ENCODE assay signal across 10 cellular contexts in the genomic region with DNA sequence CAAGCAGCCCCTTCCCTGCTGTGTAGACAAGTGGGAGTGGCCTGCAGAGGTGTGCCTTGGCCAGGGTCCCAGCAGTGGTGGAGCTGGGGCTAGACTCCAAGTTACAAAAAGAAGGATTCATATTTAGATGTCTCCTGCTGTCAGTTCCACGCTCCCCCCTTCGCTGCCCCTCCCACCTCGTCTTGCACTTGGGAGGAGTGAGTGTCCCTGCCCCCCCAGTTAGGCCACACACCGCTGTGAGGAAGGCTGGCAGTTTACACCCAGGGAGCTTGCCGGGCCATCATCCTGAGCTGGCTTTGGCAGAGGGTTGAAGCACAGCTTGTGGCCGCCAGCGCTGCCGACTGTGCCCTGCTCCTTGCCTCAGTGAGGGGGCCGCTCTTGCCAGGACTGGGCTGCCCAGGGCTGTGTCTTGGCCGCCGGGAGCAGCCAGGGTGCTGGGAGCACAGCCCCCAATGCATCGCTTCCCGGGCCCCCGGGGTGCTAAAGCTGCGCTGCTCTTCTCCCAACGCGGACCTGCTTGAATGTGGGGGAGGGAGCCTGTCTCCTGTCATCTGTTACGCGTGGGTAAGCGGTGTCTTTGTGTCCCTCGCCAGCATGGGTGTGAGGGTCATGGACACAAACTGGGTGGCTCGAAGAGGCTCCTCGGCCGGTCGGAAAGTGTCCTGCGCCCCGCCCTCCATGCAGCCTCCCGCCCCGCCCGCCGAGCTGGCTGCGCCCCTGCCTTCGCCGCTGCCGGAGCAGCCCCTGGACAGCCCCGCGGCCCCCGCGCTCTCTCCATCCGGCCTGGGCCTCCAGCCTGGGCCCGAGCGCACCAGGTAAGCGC. TPM values are rescaled to one million over a fixed set of nuclear protein-coding genes. Genes with fewer than 3 reads are reported as not detected.
DNase-seq lines count a peak whose midpoint lies in the region; ATAC-seq and TF ChIP-seq lines count a peak whose summit lies in the region.
"Had no signal": no experiment of that assay in that cellular context is flagged by ENCODE, and none has a peak within 500 bp of the region (broad histone marks: within the 10 kb centered on the region; RNA-seq: fewer than 3 reads in every experiment).

No MANE protein-coding gene starts in this region.

- DNase-seq in endothelial cell (ENCODE audit: low spot score) (peak; percentile 22), lower lobe of right lung (no peak), suprapubic skin (ENCODE audit: low spot score in 2 of 2) (no peak)
- no peak for DNase-seq in effector memory CD8-positive, alpha-beta T cell

- no peak for TF ChIP-seq POLR2A in suprapubic skin (IDR thresholded peaks at IDR 0.05)

- no peak overlapping the region for H3K4me3 Mint-ChIP-seq in endothelial cell (ENCODE audit: unreplicated experiment)
- no peak overlapping the region for H3K4me3 Mint-ChIP-seq in effector memory CD8-positive, alpha-beta T cell
- H3K4me3 Mint-ChIP-seq: memory B cell; T-helper 1 cell treated with Interleukin-12 subunit alpha and Interleukin-12 subunit beta and Interleukin-4 antibody, amounts not matched to agents 30 μg/mL and 1 μg/mL, for 36 hours had no signal

- H3K36me3 ChIP-seq in lower lobe of right lung (no peaks in the 10 kb centered on the region), suprapubic skin (no peaks in the 10 kb centered on the region)

- H3K4me1 Mint-ChIP-seq in endothelial cell (ENCODE audit: unreplicated experiment): peaks cover 9% of the 10 kb centered on the region
- peaks cover 0 to 2% of the 10 kb centered on the region in 2 donors for H3K4me1 Mint-ChIP-seq in effector memory CD8-positive, alpha-beta T cell (ENCODE audit: low read depth in 2 of 2)
- H3K4me1 Mint-ChIP-seq: memory B cell had no signal

- peaks cover 1% of the 10 kb centered on the region for H3K27me3 Mint-ChIP-seq in endothelial cell (ENCODE audit: unreplicated experiment)
- peaks cover 60 to 91% of the 10 kb centered on the region in 2 donors for H3K27me3 Mint-ChIP-seq in effector memory CD8-positive, alpha-beta T cell

- no peaks in the 10 kb centered on the region for H3K9me3 ChIP-seq in lower lobe of right lung
- H3K9me3 ChIP-seq in suprapubic skin: no peaks in the 10 kb centered on the region

- H3K4me3 ChIP-seq in lower lobe of right lung (peak overlapping the region; percentile 36), suprapubic skin (peak overlapping the region; percentile 32)

- H3K36me3 Mint-ChIP-seq in endothelial cell (ENCODE audit: low read depth, unreplicated experiment): peaks cover 4% of the 10 kb centered on the region
- H3K36me3 Mint-ChIP-seq in effector memory CD8-positive, alpha-beta T cell (ENCODE audit: insufficient read depth): no peaks in the 10 kb centered on the region
- H3K36me3 Mint-ChIP-seq: memory B cell had no signal

- WGBS in suprapubic skin: 3% methylated on average over 6 of the region's 43 CpGs

- no peak overlapping the region for H3K27ac ChIP-seq in lower lobe of right lung
- no peak overlapping the region for H3K27ac ChIP-seq in suprapubic skin

- H3K27me3 ChIP-seq in lower lobe of right lung (ENCODE audit: low read depth) (peaks cover 12% of the 10 kb centered on the region), suprapubic skin (peaks cover 3% of the 10 kb centered on the region)

- no peak for TF ChIP-seq CTCF in endothelial cell (IDR thresholded peaks at IDR 0.05; ENCODE audit: unreplicated experiment)
- TF ChIP-seq CTCF in lower lobe of right lung (IDR thresholded peaks at IDR 0.05): no peak
- no peak for TF ChIP-seq CTCF in suprapubic skin (IDR thresholded peaks at IDR 0.05)

- H3K27ac Mint-ChIP-seq in endothelial cell (ENCODE audit: unreplicated experiment): no peak overlapping the region
- H3K27ac Mint-ChIP-seq in effector memory CD8-positive, alpha-beta T cell: no peak overlapping the region
- H3K27ac Mint-ChIP-seq: memory B cell; T-helper 1 cell treated with Interleukin-12 subunit alpha and Interleukin-12 subunit beta and Interleukin-4 antibody, amounts not matched to agents 30 μg/mL and 1 μg/mL, for 36 hours had no signal

- TF ChIP-seq RAD21 in Ishikawa (IDR thresholded peaks at IDR 0.05; ENCODE audit: low read depth): no peak

- intact Hi-C loops in lower lobe of right lung (cut with DNase I): no loop called here

- H3K9me3 Mint-ChIP-seq in endothelial cell (ENCODE audit: unreplicated experiment): no peaks in the 10 kb centered on the region
- H3K9me3 Mint-ChIP-seq in effector memory CD8-positive, alpha-beta T cell: no peaks in the 10 kb centered on the region
- H3K9me3 Mint-ChIP-seq: memory B cell; T-helper 1 cell treated with Interleukin-12 subunit alpha and Interleukin-12 subunit beta and Interleukin-4 antibody, amounts not matched to agents 30 μg/mL and 1 μg/mL, for 36 hours had no signal

- no peak for TF ChIP-seq EP300 in Ishikawa (IDR thresholded peaks at IDR 0.05; ENCODE audit: borderline replicate concordance)
- no peak for TF ChIP-seq EP300 in suprapubic skin (IDR thresholded peaks at IDR 0.05)

- ATAC-seq in lower lobe of right lung (peak; percentile 31 to 35), HG03565 (IDR thresholded peaks at IDR 0.05; ENCODE audit: unreplicated experiment) (no peak), HG02678 (IDR thresholded peaks at IDR 0.05; ENCODE audit: unreplicated experiment) (no peak), GM19467 (IDR thresholded peaks at IDR 0.05; ENCODE audit: unreplicated experiment) (no peak)
- ATAC-seq in effector memory CD8-positive, alpha-beta T cell (replicated peaks): no peak

- H3K4me1 ChIP-seq in lower lobe of right lung (no peaks in the 10 kb centered on the region), suprapubic skin (peaks cover 18% of the 10 kb centered on the region)

TF ChIP-seq in Ishikawa, 13 proteins besides CTCF, POLR2A, EP300 and RAD21:
- TF ChIP-seq TAF1 (IDR thresholded peaks at IDR 0.05; ENCODE audit: low read depth): no peak
- TF ChIP-seq YY1 (IDR thresholded peaks at IDR 0.05; ENCODE audit: low read depth): no peak
- TF ChIP-seq CREB1 (IDR thresholded peaks at IDR 0.05; ENCODE audit: low read depth): no peak
- TF ChIP-seq ZBTB7A (IDR thresholded peaks at IDR 0.05; ENCODE audit: low read depth): peak; percentile 66; the same call in 1 of the 2 replicates
- TF ChIP-seq TCF12 (IDR thresholded peaks at IDR 0.05; ENCODE audit: low read depth): no peak
- no peak for TF ChIP-seq EGR1 (IDR thresholded peaks at IDR 0.05)
- TF ChIP-seq NFIC (IDR thresholded peaks at IDR 0.05): peak; percentile 52

RNA-seq across cellular contexts. Expression of a gene that starts 44.1 kb away (rescaled TPM):
- total RNA-seq in endothelial cell (ENCODE audit: unreplicated experiment): 73.7 TPM
- 41.0 TPM for total RNA-seq in lower lobe of right lung
- 100 to 1,000 TPM in 1 of 4 donors, 10 to 100 TPM in 3; 85.7 to 143 (median 87.1) TPM for total RNA-seq in suprapubic skin

Comparison
In these comparisons a context has a peak if more than half of its experiments do, and no peak if none do; other contexts are left out.
1. ATAC-seq: peak in lower lobe of right lung (2 of 2); none in HG03565 (single experiment), HG02678 (single experiment), effector memory CD8-positive, alpha-beta T cell (single experiment) and GM19467 (single experiment).